Comparison of ENCODE assay signal across 8 cellular contexts in genomic region chr1:58858344-58858673, GRCh38.
DNase-seq lines count a peak whose midpoint lies in the region; ATAC-seq, FAIRE-seq and TF ChIP-seq lines count a peak whose summit lies in the region.

No MANE protein-coding gene starts in this region.

- H3K4me1 Mint-ChIP-seq in natural killer cell: peaks cover 54 to 74% of the 10 kb centered on the region in 2 donors

- no peak for TF ChIP-seq CTCF in natural killer cell (IDR thresholded peaks at IDR 0.05)

- DNase-seq in activated T-cell treated with anti-CD3 and anti-CD28 coated beads, Interleukin-2, amount 50 U/mL, for 48 hours: peak; percentile 29 to 30
- DNase-seq in natural killer cell (no peak), SIG-M5 treated with dmso at 0.1 percent for 504 hours (lab: John Stamatoyannopoulos, UW; ENCODE audit: unreplicated experiment) (no peak), COLO829 (ENCODE audit: low spot score) (no peak), hippocampal formation (lab: John Stamatoyannopoulos, UW) (no peak), H54 (ENCODE audit: insufficient read length, low spot score) (no peak)

- ATAC-seq in GM19395 (IDR thresholded peaks at IDR 0.05; ENCODE audit: unreplicated experiment) (peak; percentile 51), HG03095 (IDR thresholded peaks at IDR 0.05; ENCODE audit: unreplicated experiment) (peak; percentile 18), natural killer cell (peak; percentile 29 to 36 (median 32))

- H3K36me3 Mint-ChIP-seq in natural killer cell: no peaks in the 10 kb centered on the region

- intact Hi-C loops in natural killer cell (cut with micrococcal nuclease): loop anchor here (5.0 kb wide), 1 partner anchor 39 kb away; no protein-coding TSS in a partner anchor

- TF ChIP-seq POLR2A in H54 (IDR thresholded peaks at IDR 0.05; ENCODE audit: low read depth, low read length): no peak

- H3K27ac Mint-ChIP-seq in natural killer cell: peak overlapping the region in 1 of 2 donors; percentile 74

- H3K27me3 Mint-ChIP-seq in natural killer cell (ENCODE audit: low read depth in 2 of 2): no peaks in the 10 kb centered on the region

- H3K4me3 Mint-ChIP-seq in natural killer cell: no peak overlapping the region

- no peak for FAIRE-seq in H54 (lab: Jason Lieb, UNC)

- no peaks in the 10 kb centered on the region for H3K9me3 Mint-ChIP-seq in natural killer cell

Comparison
In these comparisons a context has a peak if more than half of its experiments do, and no peak if none do; other contexts are left out.
1. DNase-seq: peak in activated T-cell treated with anti-CD3 and anti-CD28 coated beads, Interleukin-2, amount 50 U/mL, for 48 hours (2 of 2); none in natural killer cell (single experiment), SIG-M5 treated with dmso at 0.1 percent for 504 hours (single experiment), COLO829 (single experiment), hippocampal formation (0 of 2) and H54 (single experiment).
2. Peak in every context shown above with its lines, with median percentiles within 50 percentile points of each other: ATAC-seq.